In the genomic region with DNA sequence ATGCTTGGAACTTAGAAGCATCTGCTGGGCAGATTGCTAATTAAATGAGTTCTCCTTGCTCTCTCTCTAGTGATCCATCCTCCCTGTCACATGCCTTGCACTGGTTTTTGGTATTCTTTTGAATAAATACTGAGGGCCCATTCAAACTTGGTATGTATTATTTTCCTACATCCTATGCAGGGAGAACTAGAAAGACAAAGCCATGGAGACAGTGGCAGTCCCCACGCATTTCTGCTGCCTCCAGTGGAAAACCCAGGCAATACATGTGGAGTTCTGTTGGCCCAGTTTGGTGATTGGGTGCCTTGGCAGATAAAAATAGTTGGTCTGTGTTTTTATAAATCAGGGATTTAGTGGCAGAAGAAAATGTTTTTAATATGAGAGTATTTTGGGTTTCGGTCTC, we compare ENCODE assay signal across 1 cellular context.
TF ChIP-seq lines count a peak whose summit lies in the region.

No MANE protein-coding gene starts in this region.

TF ChIP-seq in HCT116, 20 proteins besides CTCF, POLR2A, EP300 and RAD21 (continued from another document):
- TF ChIP-seq, protein P1, sequence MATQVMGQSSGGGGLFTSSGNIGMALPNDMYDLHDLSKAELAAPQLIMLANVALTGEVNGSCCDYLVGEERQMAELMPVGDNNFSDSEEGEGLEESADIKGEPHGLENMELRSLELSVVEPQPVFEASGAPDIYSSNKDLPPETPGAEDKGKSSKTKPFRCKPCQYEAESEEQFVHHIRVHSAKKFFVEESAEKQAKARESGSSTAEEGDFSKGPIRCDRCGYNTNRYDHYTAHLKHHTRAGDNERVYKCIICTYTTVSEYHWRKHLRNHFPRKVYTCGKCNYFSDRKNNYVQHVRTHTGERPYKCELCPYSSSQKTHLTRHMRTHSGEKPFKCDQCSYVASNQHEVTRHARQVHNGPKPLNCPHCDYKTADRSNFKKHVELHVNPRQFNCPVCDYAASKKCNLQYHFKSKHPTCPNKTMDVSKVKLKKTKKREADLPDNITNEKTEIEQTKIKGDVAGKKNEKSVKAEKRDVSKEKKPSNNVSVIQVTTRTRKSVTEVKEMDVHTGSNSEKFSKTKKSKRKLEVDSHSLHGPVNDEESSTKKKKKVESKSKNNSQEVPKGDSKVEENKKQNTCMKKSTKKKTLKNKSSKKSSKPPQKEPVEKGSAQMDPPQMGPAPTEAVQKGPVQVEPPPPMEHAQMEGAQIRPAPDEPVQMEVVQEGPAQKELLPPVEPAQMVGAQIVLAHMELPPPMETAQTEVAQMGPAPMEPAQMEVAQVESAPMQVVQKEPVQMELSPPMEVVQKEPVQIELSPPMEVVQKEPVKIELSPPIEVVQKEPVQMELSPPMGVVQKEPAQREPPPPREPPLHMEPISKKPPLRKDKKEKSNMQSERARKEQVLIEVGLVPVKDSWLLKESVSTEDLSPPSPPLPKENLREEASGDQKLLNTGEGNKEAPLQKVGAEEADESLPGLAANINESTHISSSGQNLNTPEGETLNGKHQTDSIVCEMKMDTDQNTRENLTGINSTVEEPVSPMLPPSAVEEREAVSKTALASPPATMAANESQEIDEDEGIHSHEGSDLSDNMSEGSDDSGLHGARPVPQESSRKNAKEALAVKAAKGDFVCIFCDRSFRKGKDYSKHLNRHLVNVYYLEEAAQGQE (IDR thresholded peaks at IDR 0.05; ENCODE audit: low read depth), result no peak
- TF ChIP-seq, protein P2, sequence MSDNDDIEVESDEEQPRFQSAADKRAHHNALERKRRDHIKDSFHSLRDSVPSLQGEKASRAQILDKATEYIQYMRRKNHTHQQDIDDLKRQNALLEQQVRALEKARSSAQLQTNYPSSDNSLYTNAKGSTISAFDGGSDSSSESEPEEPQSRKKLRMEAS (IDR thresholded peaks at IDR 0.05), result no peak
- TF ChIP-seq, protein P3, sequence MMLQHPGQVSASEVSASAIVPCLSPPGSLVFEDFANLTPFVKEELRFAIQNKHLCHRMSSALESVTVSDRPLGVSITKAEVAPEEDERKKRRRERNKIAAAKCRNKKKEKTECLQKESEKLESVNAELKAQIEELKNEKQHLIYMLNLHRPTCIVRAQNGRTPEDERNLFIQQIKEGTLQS (IDR thresholded peaks at IDR 0.05), result no peak
